Comparison of ENCODE assay signal across 10 cellular contexts in genomic region chr2:191152841-191153240, GRCh38. TPM values are rescaled to one million over a fixed set of nuclear protein-coding genes. Genes with fewer than 3 reads are reported as not detected.
DNase-seq lines count a peak whose midpoint lies in the region; ATAC-seq and FAIRE-seq lines count a peak whose summit lies in the region.
"Had no signal": no experiment of that assay in that cellular context is flagged by ENCODE, and none has a peak within 500 bp of the region (broad histone marks: within the 10 kb centered on the region; RNA-seq: fewer than 3 reads in every experiment).

No MANE protein-coding gene starts in this region.

- H3K27ac Mint-ChIP-seq in activated naive CD4-positive, alpha-beta T cell treated with anti-CD3 and anti-CD28 coated beads, Interleukin-2, amount 50 U/mL, for 24 hours = peak overlapping the region; percentile 89
- H3K27ac Mint-ChIP-seq in stimulated activated memory B cell treated with anti-CD40 and anti-IgM and Interleukin-4, amounts not matched to agents 10 μg/mL and 1 μg/mL and 100 μg/mL, for 72 hours = peak overlapping the region; percentile 92

- no peak for FAIRE-seq in GM19239 (lab: Jason Lieb, UNC)

- ATAC-seq in stimulated activated memory B cell treated with anti-CD40 and anti-IgM and Interleukin-4, amounts not matched to agents 10 μg/mL and 1 μg/mL and 100 μg/mL, for 72 hours = no peak

- H3K9me3 Mint-ChIP-seq in activated naive CD4-positive, alpha-beta T cell treated with anti-CD3 and anti-CD28 coated beads, Interleukin-2, amount 50 U/mL, for 24 hours = no peaks in the 10 kb centered on the region
- H3K9me3 Mint-ChIP-seq in stimulated activated memory B cell treated with anti-CD40 and anti-IgM and Interleukin-4, amounts not matched to agents 10 μg/mL and 1 μg/mL and 100 μg/mL, for 72 hours = no peaks in the 10 kb centered on the region
- H3K9me3 Mint-ChIP-seq: activated CD4-positive, alpha-beta T cell treated with anti-CD3 and anti-CD28 coated beads, Interleukin-2, amount 10 ng/mL, durations not matched to agents 7 days and 5 days had no signal

- no peaks in the 10 kb centered on the region for H3K27me3 Mint-ChIP-seq in activated naive CD4-positive, alpha-beta T cell treated with anti-CD3 and anti-CD28 coated beads, Interleukin-2, amount 50 U/mL, for 24 hours
- H3K27me3 Mint-ChIP-seq in stimulated activated memory B cell treated with anti-CD40 and anti-IgM and Interleukin-4, amounts not matched to agents 10 μg/mL and 1 μg/mL and 100 μg/mL, for 72 hours = no peaks in the 10 kb centered on the region
- H3K27me3 Mint-ChIP-seq: activated CD4-positive, alpha-beta T cell treated with anti-CD3 and anti-CD28 coated beads, Interleukin-2, amount 10 ng/mL, durations not matched to agents 7 days and 5 days had no signal

- peaks cover 51% of the 10 kb centered on the region for H3K4me1 Mint-ChIP-seq in activated naive CD4-positive, alpha-beta T cell treated with anti-CD3 and anti-CD28 coated beads, Interleukin-2, amount 50 U/mL, for 24 hours
- peaks cover 29% of the 10 kb centered on the region for H3K4me1 Mint-ChIP-seq in stimulated activated memory B cell treated with anti-CD40 and anti-IgM and Interleukin-4, amounts not matched to agents 10 μg/mL and 1 μg/mL and 100 μg/mL, for 72 hours

- no peak for DNase-seq in activated naive CD4-positive, alpha-beta T cell treated with Interleukin-2 at 50 U/mL for 16 hours
- DNase-seq in OCI-M1 (lab: John Stamatoyannopoulos, UW) (peak; percentile 80), dermis microvascular lymphatic vessel endothelial cell (ENCODE audit: low read depth in 2 of 2) (peak; percentile 29 to 47), hepatic stellate cell (ENCODE audit: low spot score) (no peak), GM19239 (ENCODE audit: insufficient read length, low spot score) (no peak), DMS 273 (lab: John Stamatoyannopoulos, UW; ENCODE audit: unreplicated experiment) (no peak)
- DNase-seq: activated CD4-positive, alpha-beta T cell treated with anti-CD3 and anti-CD28 coated beads, Interleukin-2, amount 10 ng/mL, durations not matched to agents 7 days and 5 days; NCI-H446 had no signal

- H3K4me3 Mint-ChIP-seq in activated naive CD4-positive, alpha-beta T cell treated with anti-CD3 and anti-CD28 coated beads, Interleukin-2, amount 50 U/mL, for 24 hours = no peak overlapping the region
- H3K4me3 Mint-ChIP-seq in stimulated activated memory B cell treated with anti-CD40 and anti-IgM and Interleukin-4, amounts not matched to agents 10 μg/mL and 1 μg/mL and 100 μg/mL, for 72 hours = no peak overlapping the region
- H3K4me3 Mint-ChIP-seq: activated CD4-positive, alpha-beta T cell treated with anti-CD3 and anti-CD28 coated beads, Interleukin-2, amount 10 ng/mL, durations not matched to agents 7 days and 5 days had no signal

- H3K36me3 Mint-ChIP-seq in activated naive CD4-positive, alpha-beta T cell treated with anti-CD3 and anti-CD28 coated beads, Interleukin-2, amount 50 U/mL, for 24 hours = peaks cover 9% of the 10 kb centered on the region
- H3K36me3 Mint-ChIP-seq in stimulated activated memory B cell treated with anti-CD40 and anti-IgM and Interleukin-4, amounts not matched to agents 10 μg/mL and 1 μg/mL and 100 μg/mL, for 72 hours = peaks cover 6% of the 10 kb centered on the region

RNA-seq across cellular contexts. Expression of gene STAT4, which starts 2.0 kb away (rescaled TPM):
- 0.13 and 0.51 TPM in 2 replicates for total RNA-seq in dermis microvascular lymphatic vessel endothelial cell

Comparison
In these comparisons a context has a peak if more than half of its experiments do, and no peak if none do; other contexts are left out.
1. DNase-seq: peak in OCI-M1 (single experiment) and dermis microvascular lymphatic vessel endothelial cell (2 of 2); none in activated naive CD4-positive, alpha-beta T cell treated with Interleukin-2 at 50 U/mL for 16 hours (single experiment), hepatic stellate cell (single experiment), GM19239 (single experiment) and DMS 273 (single experiment).